In the genomic region with DNA sequence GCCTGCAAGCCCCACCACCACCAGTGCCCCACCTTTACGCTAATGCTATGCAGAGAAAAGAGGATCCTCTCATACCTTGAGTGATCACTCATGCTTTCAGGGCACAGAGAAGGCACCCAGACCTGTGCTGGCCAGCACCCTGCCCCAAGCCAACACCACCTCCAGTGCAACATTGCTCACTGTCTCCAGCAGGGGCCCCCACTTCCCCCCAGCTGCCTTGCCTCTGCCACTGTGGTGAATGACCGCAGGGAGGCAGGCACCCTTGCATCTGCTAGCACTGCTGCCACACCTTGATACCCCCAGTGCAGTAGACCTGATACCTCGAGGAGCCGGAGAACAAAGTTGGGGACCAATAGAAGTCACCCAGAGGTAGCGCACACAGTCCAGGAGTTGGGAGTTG, we compare ENCODE assay signal across 20 cellular contexts.
DNase-seq lines count a peak whose midpoint lies in the region; FAIRE-seq and TF ChIP-seq lines count a peak whose summit lies in the region.
"Had no signal": no experiment of that assay in that cellular context is flagged by ENCODE, and none has a peak within 500 bp of the region (broad histone marks: within the 10 kb centered on the region; RNA-seq: fewer than 3 reads in every experiment).

No MANE protein-coding gene starts in this region.

- H3K27ac ChIP-seq in kidney (ENCODE audit: low read depth in 2 of 2, low read length in 2 of 2) (no peak overlapping the region), suprapubic skin (no peak overlapping the region)
- H3K27ac ChIP-seq: A549, BLaER1 had no signal

- H3K9ac ChIP-seq in kidney (ENCODE audit: low read length in 2 of 2) = no peak overlapping the region
- H3K9ac ChIP-seq: BLaER1, SK-N-SH had no signal

- no peak for FAIRE-seq in kidney (lab: Jason Lieb, UNC)
- FAIRE-seq: A549 had no signal

- TF ChIP-seq CTCF in GM12872 (IDR thresholded peaks at IDR 0.05; ENCODE audit: insufficient read depth, low read depth, low read length) = 0 out of 3 replicates have a peak, but pooled peaks have one; percentile 14
- peak; percentile 5 for TF ChIP-seq CTCF in cardiac fibroblast (IDR thresholded peaks at IDR 0.05; ENCODE audit: low read depth, low read length)
- no peak for TF ChIP-seq CTCF in kidney (IDR thresholded peaks at IDR 0.05; ENCODE audit: borderline replicate concordance, extremely low read depth, insufficient read depth)
- no peak for TF ChIP-seq CTCF in suprapubic skin (IDR thresholded peaks at IDR 0.05)

- no peaks in the 10 kb centered on the region for H3K27me3 ChIP-seq in suprapubic skin
- H3K27me3 ChIP-seq: BLaER1 had no signal

- H3K4me1 ChIP-seq in kidney (ENCODE audit: control insufficient read depth in 1 of 2, insufficient read depth in 1 of 2, low read depth in 1 of 2, low read length in 2 of 2) (no peaks in the 10 kb centered on the region), suprapubic skin (no peaks in the 10 kb centered on the region)
- H3K4me1 ChIP-seq: A549, BLaER1 had no signal

- H3K36me3 ChIP-seq in kidney (ENCODE audit: control insufficient read depth in 1 of 2, insufficient read depth in 2 of 2, low read length in 2 of 2) (no peaks in the 10 kb centered on the region), suprapubic skin (no peaks in the 10 kb centered on the region)
- H3K36me3 ChIP-seq: BLaER1 had no signal

- no peak for TF ChIP-seq EP300 in suprapubic skin (IDR thresholded peaks at IDR 0.05)

- intact Hi-C loops in kidney (cut with DNase I) = no loop called here

- DNase-seq in HT-29 (ENCODE audit: low spot score) (peak; percentile 4), cardiac fibroblast (ENCODE audit: low read depth in 2 of 2) (no peak), kidney (peak; percentile 45), suprapubic skin (ENCODE audit: low spot score in 2 of 2) (no peak), NCI-H187 treated with DMSO at 0.1 percent for 48 hours (lab: John Stamatoyannopoulos, UW) (no peak)
- no peak for DNase-seq in stimulated activated CD4-positive, alpha-beta T cell treated with anti-CD3 and anti-CD28 coated beads, Interleukin-4, amount 100 ng/mL, for 24 hours
- DNase-seq: CD4-positive, alpha-beta memory T cell; HCEC 1CT; MV-4-11; NCI-H1417; NCI-H1930; NCI-H2171; NCI-H446 treated with DMSO at 0.1 percent for 48 hours; NCI-H69; OCI-M1; SHP77; SK-N-SH had no signal

- H3K9me3 ChIP-seq in kidney (ENCODE audit: control insufficient read depth in 1 of 2, low read length in 2 of 2) = no peaks in the 10 kb centered on the region
- H3K9me3 ChIP-seq in suprapubic skin = peaks cover 3% of the 10 kb centered on the region
- H3K9me3 ChIP-seq: A549, SK-N-SH had no signal

- H3K4me3 ChIP-seq in cardiac fibroblast (replicated peaks in 1 of 2; ENCODE audit: low read depth in 2 of 2, low read length in 2 of 2) (no peak overlapping the region), kidney (ENCODE audit: low read length in 2 of 2) (no peak overlapping the region), suprapubic skin (no peak overlapping the region)
- H3K4me3 ChIP-seq: A549, BLaER1 had no signal

- TF ChIP-seq POLR2A in suprapubic skin (IDR thresholded peaks at IDR 0.05) = no peak

- WGBS in suprapubic skin = 100% methylated on average over 5 of the region's 5 CpGs

Comparison
In these comparisons a context has a peak if more than half of its experiments do, and no peak if none do; other contexts are left out.
1. CTCF ChIP-seq: peak in GM12872 (single experiment) and cardiac fibroblast (single experiment); none in kidney (single experiment) and suprapubic skin (0 of 2).
2. DNase-seq: peak in HT-29 (single experiment) and kidney (single experiment); none in cardiac fibroblast (0 of 2), stimulated activated CD4-positive, alpha-beta T cell treated with anti-CD3 and anti-CD28 coated beads, Interleukin-4, amount 100 ng/mL, for 24 hours (single experiment), suprapubic skin (0 of 2) and NCI-H187 treated with DMSO at 0.1 percent for 48 hours (single experiment).